Comparison of ENCODE assay signal across 11 cellular contexts in the genomic region with DNA sequence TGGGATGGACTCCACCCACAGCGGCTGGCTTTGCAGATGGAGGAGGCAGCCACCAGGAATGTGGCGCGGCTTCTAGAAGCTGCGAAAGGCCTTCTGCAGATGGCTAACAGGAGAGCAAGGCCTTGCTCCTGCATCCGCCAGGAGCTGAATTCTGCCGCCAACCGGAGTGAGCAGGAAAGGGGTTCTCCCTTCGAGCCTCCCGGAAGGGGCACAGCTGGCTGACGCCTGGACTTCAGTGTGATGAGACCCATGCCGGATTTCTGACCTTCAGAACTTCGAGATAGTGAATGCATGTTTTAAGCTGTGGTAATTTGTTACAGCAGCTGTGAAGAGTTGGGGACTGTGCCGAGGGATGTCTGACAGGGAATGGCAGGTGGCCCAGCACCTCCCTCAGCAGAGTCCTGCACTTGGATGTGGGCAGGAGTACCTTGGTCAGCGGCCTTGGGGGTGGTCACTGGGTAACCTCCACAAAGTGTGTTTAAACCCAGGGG. TPM values are rescaled to one million over a fixed set of nuclear protein-coding genes. Genes with fewer than 3 reads are reported as not detected.
DNase-seq lines count a peak whose midpoint lies in the region; ATAC-seq and TF ChIP-seq lines count a peak whose summit lies in the region.
"Had no signal": no experiment of that assay in that cellular context is flagged by ENCODE, and none has a peak within 500 bp of the region (broad histone marks: within the 10 kb centered on the region; RNA-seq: fewer than 3 reads in every experiment).

No MANE protein-coding gene starts in this region.

- TF ChIP-seq CTCF in CD14-positive monocyte (IDR thresholded peaks at IDR 0.05) (no peak), OCI-LY7 (conservative IDR thresholded peaks at IDR 0.05; ENCODE audit: low read length) (no peak), neutrophil (IDR thresholded peaks at IDR 0.05) (no peak)

- H2AFZ ChIP-seq in OCI-LY7 (ENCODE audit: low read length) = no peak overlapping the region

- 77 to 78% methylated on average over 14 of the region's 14 CpGs for WGBS in esophagus, 2 donors

- H3K9me3 ChIP-seq in OCI-LY7 (ENCODE audit: low read length) (no peaks in the 10 kb centered on the region), esophagus (ENCODE audit: control insufficient read depth in 2 of 2, insufficient read depth in 1 of 2, low read depth in 1 of 2, low read length in 1 of 2) (no peaks in the 10 kb centered on the region), neutrophil (no peaks in the 10 kb centered on the region)

- no TSS peak for BruUV-seq in OCI-LY7 (replicated peaks; lab: Mats Ljungman, UMichigan)

- CTCF ChIA-PET in OCI-LY7 (lab: Charles Lee; ENCODE audit: unreplicated experiment) = interaction anchor here (1.3 kb wide), 1 partner anchor 10 kb away, joined by 5 read pairs; no protein-coding TSS in a partner anchor

- ATAC-seq in HG03457 (IDR thresholded peaks at IDR 0.05; ENCODE audit: unreplicated experiment) (no peak), GM18907 (IDR thresholded peaks at IDR 0.05; ENCODE audit: unreplicated experiment) (no peak)

- H3K79me2 ChIP-seq in OCI-LY7 (ENCODE audit: insufficient read depth, low read depth, low read length) = peaks cover 63% of the 10 kb centered on the region; the same call in 1 of the 2 replicates

- H3K27ac ChIP-seq in OCI-LY7 (ENCODE audit: low read depth, low read length, poor library complexity, severe bottlenecking) (peak overlapping the region; percentile 65), esophagus (ENCODE audit: low read depth in 2 of 2, low read length in 1 of 2) (peak overlapping the region; percentile 23 to 61), neutrophil (peak overlapping the region; percentile 58)

- H3K27me3 Mint-ChIP-seq in CD14-positive monocyte (ENCODE audit: low read depth in 3 of 3) = peaks cover 0 to 1% (median 0%) of the 10 kb centered on the region in 3 donors

- peak overlapping the region; percentile 67 for H3K4me2 ChIP-seq in OCI-LY7 (ENCODE audit: low read length)

- DNase-seq in CD14-positive monocyte (ENCODE audit: low spot score) (no peak), OCI-LY7 (ENCODE audit: low spot score) (no peak), NCI-H128 (lab: John Stamatoyannopoulos, UW; ENCODE audit: unreplicated experiment) (no peak), RPMI8226 (no peak)
- DNase-seq: activated CD4-positive, alpha-beta T cell treated with anti-CD3 and anti-CD28 coated beads for 48 hours; cortex of kidney; NCI-H1694 treated with DMSO at 0.1 percent for 48 hours had no signal

- H3K36me3 Mint-ChIP-seq in CD14-positive monocyte = peaks cover 26 to 63% of the 10 kb centered on the region in 2 donors

- H3K9me2 ChIP-seq in OCI-LY7 (ENCODE audit: insufficient read depth, low read length) = no peaks in the 10 kb centered on the region

- POLR2A ChIA-PET in OCI-LY7 (lab: Charles Lee) = interaction anchor here (1.4 kb wide), 1 partner anchor 29 kb away, joined by 4 read pairs; no protein-coding TSS in a partner anchor

- H3K27ac Mint-ChIP-seq in CD14-positive monocyte = peak overlapping the region; percentile 90 to 96 (median 95)

- H3K36me3 ChIP-seq in OCI-LY7 (ENCODE audit: insufficient read depth, low read length) (peaks cover 24% of the 10 kb centered on the region), esophagus (ENCODE audit: control insufficient read depth in 2 of 2, insufficient read depth in 2 of 2, low read length in 1 of 2) (peaks cover 0 to 7% of the 10 kb centered on the region in 2 donors), neutrophil (peaks cover 4% of the 10 kb centered on the region)

- H3K4me3 ChIP-seq in OCI-LY7 (ENCODE audit: low read depth, low read length, poor library complexity, severe bottlenecking) (peak overlapping the region; percentile 37), esophagus (ENCODE audit: low read depth in 1 of 2, low read length in 2 of 2) (no peak overlapping the region), neutrophil (ENCODE audit: low read depth in 1 of 2, low read length in 1 of 2) (no peak overlapping the region)

- peaks cover 0 to 2% (median 0%) of the 10 kb centered on the region in 7 donors for H3K9me3 Mint-ChIP-seq in CD14-positive monocyte

- intact Hi-C loops in CD14-positive monocyte (cut with micrococcal nuclease) = loop anchor here in 1 of 2 donors (5.0 kb wide), 1 partner anchor 33 kb away; a partner anchor contains a TSS
- intact Hi-C loops in OCI-LY7 (cut with micrococcal nuclease; ENCODE audit: unreplicated experiment) = loop anchor here (5.0 to 10.0 kb wide), 2 partner anchors 178 to 995 kb away; no protein-coding TSS in a partner anchor

- H3K4me3 Mint-ChIP-seq in CD14-positive monocyte = peak overlapping the region in 1 of 2 donors; percentile 89

- H4K20me1 ChIP-seq in OCI-LY7 (ENCODE audit: insufficient read depth, low read length) = no peaks in the 10 kb centered on the region

- H3K27me3 ChIP-seq in esophagus (ENCODE audit: control insufficient read depth in 1 of 2, insufficient read depth in 2 of 2, low read length in 2 of 2) (no peaks in the 10 kb centered on the region), neutrophil (no peaks in the 10 kb centered on the region)

- H3K4me1 ChIP-seq in OCI-LY7 (ENCODE audit: insufficient read depth, low read length, poor library complexity, severe bottlenecking) = peaks cover 76% of the 10 kb centered on the region
- H3K4me1 ChIP-seq in esophagus (ENCODE audit: control insufficient read depth in 2 of 2, insufficient read depth in 2 of 2, low read length in 1 of 2) = peaks cover 6 to 25% of the 10 kb centered on the region in 2 donors
- H3K4me1 ChIP-seq in neutrophil (ENCODE audit: control insufficient read depth in 1 of 2, insufficient read depth in 1 of 2, low read depth in 1 of 2, low read length in 1 of 2) = peaks cover 24 to 25% of the 10 kb centered on the region in 2 experiments

- H3K4me1 Mint-ChIP-seq in CD14-positive monocyte = peaks cover 77% of the 10 kb centered on the region

RNA-seq across cellular contexts. Expression of a gene that starts 7.7 kb away (rescaled TPM):
- polyA plus RNA-seq in CD14-positive monocyte (10 to 100 TPM; 25.9 to 29.5 TPM), esophagus (10 to 100 TPM; 15.1 to 17.4 TPM)
- 15.0 and 22.3 TPM in 2 replicates for total RNA-seq in OCI-LY7 (2014; rRNA removed; shearing (Covaris generic))
- total RNA-seq in OCI-LY7 (2022) = 43.2 and 43.9 TPM in 2 replicates

RNA-seq across cellular contexts. Expression of a gene that starts 32.1 kb away (rescaled TPM):
- 10 to 100 TPM; 22.4 to 24.5 TPM for polyA plus RNA-seq in CD14-positive monocyte
- 47.9 and 48.1 TPM in 2 replicates for total RNA-seq in OCI-LY7 (2014; rRNA removed; shearing (Covaris generic))
- 34.6 and 36.6 TPM in 2 replicates for total RNA-seq in OCI-LY7 (2022)
- 10 to 100 TPM in 1 of 2 donors, 1 to 10 TPM in 1; 8.7 to 13.4 TPM for polyA plus RNA-seq in esophagus
